1 cellular context compared by ENCODE assay signal in genomic region chr5:137075163-137075970, GRCh38.
TF ChIP-seq lines count a peak whose summit lies in the region.

No MANE protein-coding gene starts in this region.

TF ChIP-seq in HepG2, 621 proteins besides CTCF, POLR2A, EP300 and RAD21 (continued from another document):
- no peak for TF ChIP-seq ARID5B (CRISPR knock-in tag; IDR thresholded peaks at IDR 0.05)
- TF ChIP-seq HNRNPUL1 (IDR thresholded peaks at IDR 0.05; ENCODE audit: low read depth, low read length): no peak
- TF ChIP-seq STAG1 (CRISPR knock-in tag; IDR thresholded peaks at IDR 0.05): peak; percentile 52
